14 cellular contexts compared by ENCODE assay signal in the genomic region with DNA sequence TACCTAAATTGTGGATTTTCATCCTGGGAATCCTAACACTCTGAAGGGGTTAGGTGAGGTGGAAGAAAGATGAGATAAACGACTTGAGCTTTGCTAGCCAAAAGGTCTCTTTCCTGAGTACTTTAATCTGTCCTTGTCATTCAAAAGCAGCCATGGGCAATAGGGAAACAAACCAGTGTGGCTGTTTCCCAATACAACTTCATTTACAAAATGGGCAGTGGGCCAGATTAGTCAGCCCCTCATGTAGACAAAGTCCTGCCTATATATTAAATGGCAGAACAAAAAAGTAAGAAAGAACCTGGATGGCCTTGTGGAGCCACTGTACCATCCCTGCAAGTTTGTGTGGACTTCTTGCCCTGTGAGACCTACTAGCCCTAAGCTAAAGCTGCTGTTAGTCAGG.
"Had no signal": no experiment of that assay in that cellular context is flagged by ENCODE, and none has a peak within 500 bp of the region (broad histone marks: within the 10 kb centered on the region; RNA-seq: fewer than 3 reads in every experiment).

No MANE protein-coding gene starts in this region.

- ATAC-seq: activated T-helper 17 cell treated with anti-CD3 and anti-CD28 coated beads, Interleukin-2, amount 50 U/mL, for 72 hours; effector memory CD8-positive, alpha-beta T cell; heart right ventricle; stimulated activated naive B cell treated with anti-CD40 and anti-IgM and Interleukin-4, amounts not matched to agents 10 μg/mL and 1 μg/mL and 100 μg/mL, for 72 hours; T-helper 17 cell had no signal

- H3K4me2 ChIP-seq: smooth muscle cell had no signal

- H3K79me2 ChIP-seq: parathyroid adenoma had no signal

- H3K27me3 ChIP-seq: tibial nerve had no signal

- H2AFZ ChIP-seq: parathyroid adenoma had no signal

- H3K4me3 ChIP-seq: heart right ventricle, smooth muscle cell, tibial nerve had no signal

- H3K27ac ChIP-seq: heart right ventricle, parathyroid adenoma, tibial nerve had no signal

- H3K36me3 ChIP-seq: heart right ventricle, tibial nerve had no signal

- H3K4me1 ChIP-seq: heart right ventricle, parathyroid adenoma, tibial nerve had no signal

- DNase-seq: activated CD4-positive, alpha-beta T cell treated with anti-CD3 and anti-CD28 coated beads, Interleukin-2, amount 50 U/mL, for 1 hour; activated CD4-positive, CD25-positive, alpha-beta regulatory T cell; activated naive CD4-positive, alpha-beta T cell treated with anti-CD3 and anti-CD28 coated beads for 36 hours; activated T-cell treated with anti-CD3 and anti-CD28 coated beads for 4 hours; effector memory CD8-positive, alpha-beta T cell; erythroblast; heart right ventricle; stimulated activated CD4-positive, alpha-beta T cell treated with anti-CD3 and anti-CD28 coated beads, Interleukin-1b, Interleukin-23, amount 100 ng/mL, for 48 hours; stimulated activated naive B cell treated with anti-CD40 and anti-IgM and Interleukin-4, amounts not matched to agents 10 μg/mL and 1 μg/mL and 100 μg/mL, for 72 hours; T-helper 17 cell had no signal
